ENCODE assay signal across 20 cellular contexts in the genomic region with DNA sequence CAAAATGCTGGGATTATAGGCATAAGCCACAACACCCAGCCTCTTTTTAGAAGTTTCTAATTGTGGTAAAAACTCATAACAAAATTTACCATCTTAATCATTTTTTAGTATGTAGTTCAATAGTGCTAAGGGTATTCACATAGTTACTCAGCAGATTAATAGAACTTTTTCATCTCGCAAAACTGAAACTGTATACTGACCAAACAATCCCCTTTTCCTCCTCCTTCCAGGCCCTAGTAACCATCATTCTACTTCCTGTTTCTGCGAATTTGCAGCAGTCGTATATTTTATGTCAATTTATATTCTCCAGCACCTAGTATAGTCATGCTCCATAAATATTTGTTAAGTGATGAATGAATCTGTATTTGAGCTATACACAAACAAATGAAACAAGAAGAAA.
"Had no signal": no experiment of that assay in that cellular context is flagged by ENCODE, and none has a peak within 500 bp of the region (broad histone marks: within the 10 kb centered on the region; RNA-seq: fewer than 3 reads in every experiment).

No MANE protein-coding gene starts in this region.

- H3K4me3 ChIP-seq: dorsolateral prefrontal cortex, heart left ventricle, lung, psoas muscle, right lobe of liver, testis, tibial nerve, upper lobe of right lung, vagina had no signal

- DNase-seq: dorsolateral prefrontal cortex; effector CD8-positive, alpha-beta T cell; heart left ventricle; hippocampal formation; left colon; left ventricle myocardium superior; mesenchymal stem cell; midbrain; naive thymus-derived CD8-positive, alpha-beta T cell; psoas muscle; retina; right lobe of liver; stimulated activated CD4-positive, alpha-beta T cell treated with anti-CD3 and anti-CD28 coated beads, Interleukin-4, amount 100 ng/mL, for 1 hour; stimulated activated CD8-positive, alpha-beta memory T cell treated with anti-CD3 and anti-CD28 coated beads, Interleukin-4, amount 100 ng/mL, for 48 hours; testis; upper lobe of right lung had no signal

- H3K9me3 ChIP-seq: heart left ventricle, neutrophil, psoas muscle, right lobe of liver, testis, tibial nerve, upper lobe of right lung, vagina had no signal

- H3K27ac ChIP-seq: heart left ventricle, neutrophil, psoas muscle, right lobe of liver, testis, tibial nerve, upper lobe of right lung, vagina had no signal

- H3K4me1 ChIP-seq: psoas muscle, right lobe of liver, testis, tibial nerve, upper lobe of right lung, vagina had no signal

- H3K27me3 ChIP-seq: dorsolateral prefrontal cortex, heart left ventricle, neutrophil, right lobe of liver, testis, tibial nerve, upper lobe of right lung, vagina had no signal

- H3K36me3 ChIP-seq: heart left ventricle, neutrophil, right lobe of liver, tibial nerve, upper lobe of right lung, vagina had no signal
